In genomic region chr4:189837462-189837861, GRCh38 we compare ENCODE assay signal across 35 cellular contexts.
"Had no signal": no experiment of that assay in that cellular context is flagged by ENCODE, and none has a peak within 500 bp of the region (broad histone marks: within the 10 kb centered on the region; RNA-seq: fewer than 3 reads in every experiment).

No MANE protein-coding gene starts in this region.

- H3K9me3 ChIP-seq: MG63 had no signal

- H3K27ac ChIP-seq: KMS-11 had no signal

- H3K36me3 ChIP-seq: MG63 had no signal

- DNase-seq: Karpas-422, Kasumi-1, KG1, MG63, MM.1S, MV-4-11, NCI-H1048, NCI-H1092, NCI-H1105, NCI-H1105 treated with DMSO at 0.1 percent for 48 hours, NCI-H1417, NCI-H1417 treated with DMSO at 0.1 percent for 48 hours, NCI-H1436, NCI-H1436 treated with DMSO at 0.1 percent for 48 hours, NCI-H146, NCI-H1694, NCI-H1694 treated with DMSO at 0.1 percent for 48 hours, NCI-H187, NCI-H187 treated with DMSO at 0.1 percent for 48 hours, NCI-H1930, NCI-H2029, NCI-H2029 treated with DMSO at 0.1 percent for 48 hours, NCI-H2081, NCI-H2081 treated with DMSO at 0.1 percent for 48 hours, NCI-H2107, NCI-H2171, NCI-H2171 treated with DMSO at 0.1 percent for 48 hours, NCI-H2227 treated with DMSO at 0.1 percent for 48 hours, NCI-H226, NCI-H345, NCI-H446, NCI-H446 treated with DMSO at 0.1 percent for 48 hours, NCI-H510A, NCI-H510A treated with DMSO at 0.1 percent for 48 hours had no signal

- H3K4me3 ChIP-seq: MG63 had no signal

- H3K27me3 ChIP-seq: MG63 had no signal
